Comparison of ENCODE assay signal across 29 cellular contexts in genomic region chr7:158358926-158359645, GRCh38.
"Had no signal": no experiment of that assay in that cellular context is flagged by ENCODE, and none has a peak within 500 bp of the region (broad histone marks: within the 10 kb centered on the region; RNA-seq: fewer than 3 reads in every experiment).

No MANE protein-coding gene starts in this region.

- H3K36me3 Mint-ChIP-seq: activated naive CD8-positive, alpha-beta T cell treated with anti-CD3 and anti-CD28 coated beads for 36 hours had no signal

- H3K4me3 ChIP-seq: MG63, SJCRH30, SK-N-MC had no signal

- H3K4me1 ChIP-seq: SJCRH30 had no signal

- H3K27ac Mint-ChIP-seq: activated naive CD8-positive, alpha-beta T cell treated with anti-CD3 and anti-CD28 coated beads for 36 hours; activated T-cell treated with anti-CD3 and anti-CD28 coated beads, Interleukin-2, amount 50 U/mL, for 72 hours; activated T-helper 17 cell treated with anti-CD3 and anti-CD28 coated beads, Interleukin-2, amount 50 U/mL, for 72 hours had no signal

- H3K4me1 Mint-ChIP-seq: activated naive CD8-positive, alpha-beta T cell treated with anti-CD3 and anti-CD28 coated beads for 36 hours; activated T-helper 17 cell treated with anti-CD3 and anti-CD28 coated beads, Interleukin-2, amount 50 U/mL, for 72 hours had no signal

- H3K27ac ChIP-seq: brain microvascular endothelial cell, SJCRH30, SK-N-MC, WERI-Rb-1 had no signal

- H3K36me3 ChIP-seq: brain microvascular endothelial cell, MG63, SJCRH30, WERI-Rb-1 had no signal

- H3K9me3 ChIP-seq: SJCRH30 had no signal

- ATAC-seq: activated T-cell treated with anti-CD3 and anti-CD28 coated beads, Interleukin-2, amount 50 U/mL, for 72 hours; Panc1 had no signal

- H3K9me3 Mint-ChIP-seq: activated T-helper 17 cell treated with anti-CD3 and anti-CD28 coated beads, Interleukin-2, amount 50 U/mL, for 72 hours had no signal

- H3K4me3 Mint-ChIP-seq: activated naive CD8-positive, alpha-beta T cell treated with anti-CD3 and anti-CD28 coated beads for 36 hours; activated T-cell treated with anti-CD3 and anti-CD28 coated beads, Interleukin-2, amount 50 U/mL, for 72 hours; activated T-helper 17 cell treated with anti-CD3 and anti-CD28 coated beads, Interleukin-2, amount 50 U/mL, for 72 hours had no signal

- DNase-seq: activated CD4-positive, alpha-beta T cell treated with anti-CD3 and anti-CD28 coated beads for 1 hour; activated CD4-positive, alpha-beta T cell treated with anti-CD3 and anti-CD28 coated beads for 48 hours; activated CD4-positive, alpha-beta T cell treated with anti-CD3 and anti-CD28 coated beads, Interleukin-2, amount 50 U/mL, for 4 hours; activated CD4-positive, CD25-positive, alpha-beta regulatory T cell; activated effector memory CD4-positive, alpha-beta T cell treated with anti-CD3 and anti-CD28 coated beads, Interleukin-2, amount 50 U/mL, for 16 hours; activated naive CD4-positive, alpha-beta T cell; activated naive CD4-positive, alpha-beta T cell treated with anti-CD3 and anti-CD28 coated beads, Interleukin-2, amount 50 U/mL, for 16 hours; activated naive CD8-positive, alpha-beta T cell treated with anti-CD3 and anti-CD28 coated beads for 36 hours; activated T-cell treated with anti-CD3 and anti-CD28 coated beads, Interleukin-2, amount 50 U/mL, for 1 hour; activated T-cell treated with anti-CD3 and anti-CD28 coated beads, Interleukin-2, amount 50 U/mL, for 72 hours; amniotic stem cell; brain microvascular endothelial cell; Kasumi-1; KG1; MG63; MV-4-11; NCI-H1092; NCI-H1436 treated with DMSO at 0.1 percent for 48 hours; NCI-H1694 treated with DMSO at 0.1 percent for 48 hours; NCI-H2029; NCI-H345; NCI-H524 treated with DMSO at 0.1 percent for 48 hours; SHP77; SJCRH30; T1000; WERI-Rb-1 had no signal

- H3K27me3 ChIP-seq: brain microvascular endothelial cell, MG63 had no signal
